11 cellular contexts compared by ENCODE assay signal in genomic region chr6:142156758-142157068, GRCh38. TPM values are rescaled to one million over a fixed set of nuclear protein-coding genes. Genes with fewer than 3 reads are reported as not detected.
DNase-seq lines count a peak whose midpoint lies in the region; ATAC-seq, FAIRE-seq and TF ChIP-seq lines count a peak whose summit lies in the region.
"Not testable (repeated sequence)": the region's sequence is repeated elsewhere in the genome, so short reads cannot be mapped to it uniquely, and the experiment has no call there.
"Had no signal": no experiment of that assay in that cellular context is flagged by ENCODE, and none has a peak within 500 bp of the region (broad histone marks: within the 10 kb centered on the region; RNA-seq: fewer than 3 reads in every experiment).

No MANE protein-coding gene starts in this region.

- not testable (repeated sequence) for H2AK9ac ChIP-seq in IMR-90 (replicated peaks; ENCODE audit: low read depth, low read length, poor library complexity)

- H3K18ac ChIP-seq in IMR-90 (ENCODE audit: low read depth, low read length): not testable (repeated sequence)

- not testable (repeated sequence) for H3K36me3 Mint-ChIP-seq in CD4-positive, alpha-beta T cell (ENCODE audit: low read depth); endodermal cell (ENCODE audit: low read depth); type B pancreatic cell
- peaks cover 0 to 13% (median 0%) of the 10 kb centered on the region in 5 donors for H3K36me3 Mint-ChIP-seq in naive thymus-derived CD4-positive, alpha-beta T cell

- not testable (repeated sequence) for H3K23ac ChIP-seq in IMR-90 (ENCODE audit: low read depth, low read length)

- H3K79me1 ChIP-seq in IMR-90 (ENCODE audit: low read depth in 1 of 2, low read length in 2 of 2): peaks cover 10 to 40% of the 10 kb centered on the region in 2 experiments

- FAIRE-seq in K562 (lab: Jason Lieb, UNC): not testable (repeated sequence)

- WGBS in IMR-90 (ENCODE audit: extremely low coverage in 2 of 2, insufficient read length in 1 of 2), 2 experiments: 100% methylated on average over 1 of the region's 4 CpGs; no CpG with 5 or more reads in 1 of the 2 experiments
- 72% methylated on average over 4 of the region's 4 CpGs for WGBS in K562 (ENCODE audit: insufficient coverage, low coverage, missing lambda C conversion rate)
- WGBS in endodermal cell (ENCODE audit: insufficient coverage in 1 of 2, insufficient read length in 1 of 2), 2 experiments: 88 to 91% methylated on average over 2 to 4 of the region's 4 CpGs

- H3K27me3 Mint-ChIP-seq in CD4-positive, alpha-beta T cell; endodermal cell (ENCODE audit: insufficient read depth); naive thymus-derived CD4-positive, alpha-beta T cell; type B pancreatic cell: not testable (repeated sequence)

- H2BK120ac ChIP-seq in IMR-90 (ENCODE audit: low read depth, low read length): not testable (repeated sequence)

- CTCF ChIA-PET in CD4-positive, alpha-beta T cell (lab: Charles Lee): interaction anchor here (0.9 to 4.0 kb wide), 7 partner anchors 8 to 318 kb away, joined by 3 to 38 read pairs (median 3); partner anchors contain the start of genes NMBR and VTA1
- CTCF ChIA-PET in IMR-90 (lab: Yijun Ruan, JAX): interaction anchor here (1.2 kb wide), 1 partner anchor 15 kb away, joined by 3 read pairs; no protein-coding TSS in a partner anchor
- CTCF ChIA-PET in K562 (lab: Yijun Ruan, JAX; ENCODE audit: low intra/inter-chr PET ratio): interaction anchor here (0.7 kb wide), 1 partner anchor 1342 kb away, joined by 4 read pairs; no protein-coding TSS in a partner anchor
- CTCF ChIA-PET in naive thymus-derived CD4-positive, alpha-beta T cell (lab: Charles Lee): interaction anchor here (0.7 to 1.6 kb wide), 10 partner anchors 11 to 535 kb away, joined by 3 to 7 read pairs (median 4); partner anchors contain the start of gene NMBR

- dilution Hi-C loops in IMR-90 (cut with HindIII; ENCODE audit: low sequenced_read_pairs, unreplicated experiment): not testable (repeated sequence)

- H4K5ac ChIP-seq in IMR-90 (ENCODE audit: low read depth, low read length): not testable (repeated sequence)

- H3K4me1 Mint-ChIP-seq in CD4-positive, alpha-beta T cell (ENCODE audit: low read depth): peaks cover 61% of the 10 kb centered on the region
- not testable (repeated sequence) for H3K4me1 Mint-ChIP-seq in endodermal cell; type B pancreatic cell (ENCODE audit: unreplicated experiment)
- H3K4me1 Mint-ChIP-seq in naive thymus-derived CD4-positive, alpha-beta T cell: peaks cover 23 to 77% (median 58%) of the 10 kb centered on the region in 7 donors

- not testable (repeated sequence) for H2BK20ac ChIP-seq in IMR-90 (ENCODE audit: low read depth, low read length)

- not testable (repeated sequence) for H2AK5ac ChIP-seq in IMR-90 (ENCODE audit: low read depth, low read length)

- not testable (repeated sequence) for BruUV-seq in IMR-90 (replicated peaks; lab: Mats Ljungman, UMichigan); K562 (replicated peaks; lab: Mats Ljungman, UMichigan)

- peak overlapping the region; percentile 19 for H2BK5ac ChIP-seq in IMR-90 (ENCODE audit: low read depth, low read length, poor library complexity, severe bottlenecking)

- DNase-seq in CD4-positive, alpha-beta T cell; IMR-90; RWPE2 (ENCODE audit: low spot score); K562 (ENCODE audit: extremely low read depth in 1 of 4, low spot score in 3 of 4); endodermal cell; naive thymus-derived CD4-positive, alpha-beta T cell; type B pancreatic cell (ENCODE audit: extremely low spot score, unreplicated experiment): not testable (repeated sequence)

- ATAC-seq in CD4-positive, alpha-beta T cell (ENCODE audit: poor library complexity); IMR-90 (ENCODE audit: low read depth); RWPE2 (ENCODE audit: low read depth); K562; naive thymus-derived CD4-positive, alpha-beta T cell: not testable (repeated sequence)

- not testable (repeated sequence) for TF ChIP-seq EP300 in K562 (IDR thresholded peaks at IDR 0.05; ENCODE audit: low read length)

- H3K14ac ChIP-seq in IMR-90 (replicated peaks; ENCODE audit: low read depth, low read length): not testable (repeated sequence)

- not testable (repeated sequence) for H2AFZ ChIP-seq in IMR-90 (replicated peaks; ENCODE audit: low read length, poor library complexity); K562 (ENCODE audit: low read depth, low read length)

- not testable (repeated sequence) for H3K9me3 Mint-ChIP-seq in CD4-positive, alpha-beta T cell; endodermal cell; naive thymus-derived CD4-positive, alpha-beta T cell; type B pancreatic cell

- H3K9me1 ChIP-seq in IMR-90 (ENCODE audit: insufficient read depth, low read length); K562 (ENCODE audit: control insufficient read depth, insufficient read depth, low read length): not testable (repeated sequence)

- not testable (repeated sequence) for H2BK15ac ChIP-seq in IMR-90 (ENCODE audit: low read depth, low read length)

- in situ Hi-C loops in IMR-90 (cut with MboI; ENCODE audit: low sequenced_read_pairs); K562 (cut with MboI): not testable (repeated sequence)

- not testable (repeated sequence) for H3K4ac ChIP-seq in IMR-90 (ENCODE audit: low read depth, low read length)

- H4K91ac ChIP-seq in IMR-90 (ENCODE audit: insufficient read depth, low read depth, low read length): not testable (repeated sequence)

- not testable (repeated sequence) for H3K4me1 ChIP-seq in IMR-90 (ENCODE audit: control insufficient read depth, insufficient read depth, low read length); RWPE2 (ENCODE audit: insufficient read depth, poor library complexity, severe bottlenecking); K562 (replicated peaks in 1 of 2; ENCODE audit: control insufficient read depth in 2 of 2, insufficient read depth in 2 of 2, low read length in 2 of 2); endodermal cell (ENCODE audit: control insufficient read depth, insufficient read depth, low read length); naive thymus-derived CD4-positive, alpha-beta T cell (ENCODE audit: control insufficient read depth in 2 of 2, insufficient read depth in 2 of 2, low read length in 2 of 2)

- POLR2A ChIA-PET in CD4-positive, alpha-beta T cell (lab: Charles Lee): interaction anchor here (0.6 to 1.9 kb wide), 2 partner anchors 10 to 230 kb away, joined by 3 to 12 read pairs; partner anchors contain the start of genes NMBR and VTA1
- POLR2A ChIA-PET in IMR-90 (lab: Charles Lee; ENCODE audit: unreplicated experiment): not testable (repeated sequence)
- POLR2A ChIA-PET in K562 (lab: Yijun Ruan, JAX): interaction anchor here (1.0 to 1.9 kb wide), 3 partner anchors 10 to 48 kb away, joined by 3 to 8 read pairs (median 3); partner anchors contain the start of genes NMBR and VTA1
- POLR2A ChIA-PET in naive thymus-derived CD4-positive, alpha-beta T cell (lab: Charles Lee): interaction anchor here (2.5 kb wide), 1 partner anchor 9 kb away, joined by 14 read pairs; the partner anchor contains the start of genes NMBR and VTA1

- TF ChIP-seq RAD21 in IMR-90 (IDR thresholded peaks at IDR 0.05; ENCODE audit: low read length); K562 (CRISPR knock-in tag; conservative IDR thresholded peaks at IDR 0.05 in 1 of 2, IDR thresholded peaks at IDR 0.05 in 1 of 2): not testable (repeated sequence)

- peak; percentile 10 for TF ChIP-seq CTCF in CD4-positive, alpha-beta T cell (IDR thresholded peaks at IDR 0.05)
- TF ChIP-seq CTCF in IMR-90 (conservative IDR thresholded peaks at IDR 0.05; ENCODE audit: low read depth, low read length); K562 (IDR thresholded peaks at IDR 0.05 in 2 of 3, conservative IDR thresholded peaks at IDR 0.05 in 1 of 3; ENCODE audit: insufficient read depth in 2 of 3, low read depth in 1 of 3, low read length in 3 of 3): not testable (repeated sequence)
- TF ChIP-seq CTCF in RWPE2 (IDR thresholded peaks at IDR 0.05; ENCODE audit: poor library complexity, severe bottlenecking) (peak; percentile 34), endodermal cell (conservative IDR thresholded peaks at IDR 0.05) (peak; percentile 8), type B pancreatic cell (conservative IDR thresholded peaks at IDR 0.05) (peak; percentile 28)

- not testable (repeated sequence) for TF ChIP-seq POLR2A in IMR-90 (IDR thresholded peaks at IDR 0.05; ENCODE audit: low read depth, low read length); K562 (conservative IDR thresholded peaks at IDR 0.05)

- not testable (repeated sequence) for H3K4me2 ChIP-seq in IMR-90 (ENCODE audit: low read depth, low read length); K562 (ENCODE audit: insufficient read depth, low read length)

- not testable (repeated sequence) for H3K9me3 ChIP-seq in CD4-positive, alpha-beta T cell (ENCODE audit: control insufficient read depth, low read length); IMR-90 (ENCODE audit: control insufficient read depth, insufficient read depth, low read length); RWPE2 (ENCODE audit: severe bottlenecking); K562 (replicated peaks; ENCODE audit: control insufficient read depth, insufficient read depth, low read depth, low read length); endodermal cell (ENCODE audit: control insufficient read depth, low read length); naive thymus-derived CD4-positive, alpha-beta T cell (ENCODE audit: control insufficient read depth in 2 of 3, low read length in 3 of 3)

- H3K79me2 ChIP-seq in K562 (ENCODE audit: control insufficient read depth, insufficient read depth, low read length): peaks cover 86% of the 10 kb centered on the region

- H3K9ac ChIP-seq in IMR-90 (ENCODE audit: low read depth, low read length); K562 (ENCODE audit: insufficient read depth in 1 of 2, low read depth in 2 of 2, low read length in 2 of 2); endodermal cell (ENCODE audit: extremely low read depth, low read length, poor library complexity, severe bottlenecking): not testable (repeated sequence)

- not testable (repeated sequence) for H3K27me3 ChIP-seq in CD4-positive, alpha-beta T cell (ENCODE audit: control insufficient read depth, insufficient read depth, low read length); IMR-90 (ENCODE audit: control insufficient read depth, insufficient read depth, low read length); RWPE2 (ENCODE audit: insufficient read depth, poor library complexity, severe bottlenecking); K562 (ENCODE audit: control insufficient read depth in 2 of 2, insufficient read depth in 2 of 2, low read length in 2 of 2); endodermal cell (ENCODE audit: control insufficient read depth, insufficient read depth, low read length, poor library complexity, severe bottlenecking); naive thymus-derived CD4-positive, alpha-beta T cell (ENCODE audit: control insufficient read depth in 2 of 2, insufficient read depth in 2 of 2, low read length in 2 of 2)

- H3K36me3 ChIP-seq in IMR-90 (ENCODE audit: control insufficient read depth, insufficient read depth, low read length); RWPE2 (ENCODE audit: low read depth); K562 (ENCODE audit: control insufficient read depth, insufficient read depth, low read length); endodermal cell (ENCODE audit: control insufficient read depth, insufficient read depth, low read length); naive thymus-derived CD4-positive, alpha-beta T cell (ENCODE audit: control insufficient read depth in 2 of 3, insufficient read depth in 3 of 3, low read length in 3 of 3): not testable (repeated sequence)

- not testable (repeated sequence) for H3K56ac ChIP-seq in IMR-90 (ENCODE audit: extremely low read depth, insufficient read depth, low read length)

- H3K27ac Mint-ChIP-seq in CD4-positive, alpha-beta T cell: peak overlapping the region; percentile 28
- H3K27ac Mint-ChIP-seq in endodermal cell, type B pancreatic cell: not testable (repeated sequence)
- peak overlapping the region in 5 of 9 donors; percentile 40 to 89 (median 62) for H3K27ac Mint-ChIP-seq in naive thymus-derived CD4-positive, alpha-beta T cell

- not testable (repeated sequence) for H3K4me3 Mint-ChIP-seq in CD4-positive, alpha-beta T cell; endodermal cell; type B pancreatic cell
- peak overlapping the region in 2 of 10 donors; percentile 14 to 50 for H3K4me3 Mint-ChIP-seq in naive thymus-derived CD4-positive, alpha-beta T cell

- H4K20me1 ChIP-seq in IMR-90 (ENCODE audit: insufficient read depth, low read length); K562 (replicated peaks; ENCODE audit: control insufficient read depth, insufficient read depth, low read length): not testable (repeated sequence)

- H4K8ac ChIP-seq in IMR-90 (ENCODE audit: low read depth in 2 of 2, low read length in 2 of 2): not testable (repeated sequence)

- intact Hi-C loops in CD4-positive, alpha-beta T cell (cut with DNase I, micrococcal nuclease): loop anchor here (5.0 to 10.0 kb wide), 2 partner anchors 231 to 408 kb away; no protein-coding TSS in a partner anchor
- intact Hi-C loops in IMR-90 (cut with micrococcal nuclease): not testable (repeated sequence)
- intact Hi-C loops in K562 (cut with micrococcal nuclease): loop anchor here (1.0 kb wide), 2 partner anchors 51 to 232 kb away; no protein-coding TSS in a partner anchor
- intact Hi-C loops in naive thymus-derived CD4-positive, alpha-beta T cell (cut with micrococcal nuclease): loop anchor here (1.0 to 5.0 kb wide), 5 partner anchors 9 to 316 kb away; no protein-coding TSS in a partner anchor

- H3K4me3 ChIP-seq in IMR-90 (ENCODE audit: insufficient read depth, low read depth, low read length); RWPE2 (ENCODE audit: severe bottlenecking); K562; endodermal cell (ENCODE audit: low read length); naive thymus-derived CD4-positive, alpha-beta T cell (ENCODE audit: low read length): not testable (repeated sequence)

- H3K27ac ChIP-seq in CD4-positive, alpha-beta T cell (ENCODE audit: low read depth, low read length); IMR-90 (ENCODE audit: insufficient read depth, low read length); RWPE2 (ENCODE audit: poor library complexity, severe bottlenecking); K562 (ENCODE audit: extremely low read depth, low read depth, low read length); endodermal cell (ENCODE audit: low read depth, low read length); naive thymus-derived CD4-positive, alpha-beta T cell (ENCODE audit: low read depth, low read length): not testable (repeated sequence)

RNA-seq across cellular contexts. Expression of gene VTA1, which starts 9.7 kb away (rescaled TPM):
- 10 to 100 TPM; 13.5 to 18.0 TPM for total RNA-seq in CD4-positive, alpha-beta T cell
- total RNA-seq in IMR-90 (2012; rRNA removed): 104 and 120 TPM in 2 replicates
- 60.3 and 60.9 TPM in 2 replicates for polyA plus RNA-seq in IMR-90 (2012; rRNA removed)
- 18.8 and 20.3 TPM in 2 replicates for polyA plus RNA-seq in IMR-90 (2012; cell fraction: cytosol; rRNA removed)
- polyA plus RNA-seq in IMR-90 (2012; cell fraction: nucleus; rRNA removed; ENCODE audit: low replicate concordance): 5.4 and 36.7 TPM in 2 replicates
- total RNA-seq in K562 (2011; cell fraction: chromatin; rRNA removed; ENCODE audit: low replicate concordance): 21.6 and 31.6 TPM in 2 replicates
- 6.0 and 11.2 TPM in 2 replicates for total RNA-seq in K562 (2011; cell fraction: nucleolus; rRNA removed)
- total RNA-seq in K562 (2011; cell fraction: nucleoplasm; rRNA removed): 17.5 and 23.1 TPM in 2 replicates
- total RNA-seq in K562 (2014; rRNA removed): 47.8 and 56.8 TPM in 2 replicates
- total RNA-seq in K562 (2014; rRNA removed; fragmentation: Illumina TruSeq; extraction: Trizol): 84.6 and 92.9 TPM in 2 replicates
- 77.1 and 83.9 TPM in 2 replicates for total RNA-seq in K562 (2015; rRNA removed; fragmentation: Illumina TruSeq; extraction: Trizol)
- total RNA-seq in K562 (2021): 59.8 and 66.2 TPM in 2 replicates
- 109 and 137 TPM in 2 replicates for polyA plus RNA-seq in K562 (2011; rRNA removed)
- polyA plus RNA-seq in K562 (2011; cell fraction: cytosol; rRNA removed): 72.1 and 78.2 TPM in 2 replicates
- polyA plus RNA-seq in K562 (2011; cell fraction: nucleus; rRNA removed): 23.4 and 34.0 TPM in 2 replicates
- 56.4 and 60.0 TPM in 2 replicates for polyA plus RNA-seq in K562 (2012)
- 91.7 and 120 TPM in 2 replicates for polyA plus RNA-seq in K562 (2014; fragmentation: Illumina TruSeq; extraction: Trizol)
- polyA plus RNA-seq in K562 (2014; fragmentation: Nextera tagmentation; extraction: Ambion mirVana): 100 to 1,000 TPM; 163 to 182 TPM
- 65.5 and 67.4 TPM in 2 replicates for polyA plus RNA-seq in K562 (2014; rRNA removed)
- polyA minus RNA-seq in K562 (2011; rRNA and poly(A)+ RNA removed): 133 and 157 TPM in 2 replicates
- 37.9 and 56.0 TPM in 2 replicates for polyA minus RNA-seq in K562 (2011; cell fraction: cytosol; rRNA and poly(A)+ RNA removed)
- 14.8 and 26.5 TPM in 2 replicates for polyA minus RNA-seq in K562 (2011; cell fraction: nucleus; rRNA and poly(A)+ RNA removed)
- 10 to 100 TPM; 64.4 to 68.8 TPM for total RNA-seq in endodermal cell
- 72.9 TPM for polyA plus RNA-seq in endodermal cell (2013, experiment 1 of 2)
- polyA plus RNA-seq in endodermal cell (2013, experiment 2 of 2): 74.3 TPM
- 10 to 100 TPM; 13.6 to 41.3 (median 32.6) TPM for total RNA-seq in naive thymus-derived CD4-positive, alpha-beta T cell
- polyA plus RNA-seq in naive thymus-derived CD4-positive, alpha-beta T cell: 10 to 100 TPM; 63.4 to 97.2 TPM
- total RNA-seq in type B pancreatic cell (ENCODE audit: low replicate concordance): 49.9 and 53.7 TPM in 2 replicates

RNA-seq across cellular contexts. Expression of gene NMBR, which starts 9.8 kb away (rescaled TPM):
- not detected for total RNA-seq in CD4-positive, alpha-beta T cell
- total RNA-seq in IMR-90 (2012; rRNA removed) (not detected in 2 replicates), K562 (2014; rRNA removed) (not detected in 2 replicates), K562 (2014; rRNA removed; fragmentation: Illumina TruSeq; extraction: Trizol) (not detected in 2 replicates), K562 (2015; rRNA removed; fragmentation: Illumina TruSeq; extraction: Trizol) (not detected in 2 replicates), K562 (2021) (not detected in 2 replicates), endodermal cell (under 1 TPM in 1 of 2 donors, not detected in 1; 0.33 TPM), type B pancreatic cell (ENCODE audit: low replicate concordance) (0.22 TPM in 1 of 2 replicates, not detected in the other)
- polyA plus RNA-seq in IMR-90 (2012; rRNA removed) (not detected in 2 replicates), K562 (2011; rRNA removed) (not detected in 2 replicates), K562 (2014; fragmentation: Illumina TruSeq; extraction: Trizol) (not detected in 2 replicates), K562 (2014; fragmentation: Nextera tagmentation; extraction: Ambion mirVana) (not detected), K562 (2014; rRNA removed) (not detected in 2 replicates)
- not detected in 2 replicates for polyA plus RNA-seq in IMR-90 (2012; cell fraction: cytosol; rRNA removed)
- polyA plus RNA-seq in IMR-90 (2012; cell fraction: nucleus; rRNA removed; ENCODE audit: low replicate concordance): not detected in 2 replicates
- not detected in 2 replicates for total RNA-seq in K562 (2011; cell fraction: chromatin; rRNA removed; ENCODE audit: low replicate concordance)
- not detected in 2 replicates for total RNA-seq in K562 (2011; cell fraction: nucleolus; rRNA removed)
- total RNA-seq in K562 (2011; cell fraction: nucleoplasm; rRNA removed): not detected in 2 replicates
- polyA plus RNA-seq in K562 (2011; cell fraction: cytosol; rRNA removed): not detected in 2 replicates
- polyA plus RNA-seq in K562 (2011; cell fraction: nucleus; rRNA removed): not detected in 2 replicates
- not detected in 2 replicates for polyA plus RNA-seq in K562 (2012)
- not detected in 2 replicates for polyA minus RNA-seq in K562 (2011; rRNA and poly(A)+ RNA removed)
- not detected in 2 replicates for polyA minus RNA-seq in K562 (2011; cell fraction: cytosol; rRNA and poly(A)+ RNA removed)
- not detected in 2 replicates for polyA minus RNA-seq in K562 (2011; cell fraction: nucleus; rRNA and poly(A)+ RNA removed)
- polyA plus RNA-seq in endodermal cell (2013, experiment 1 of 2): 0.18 TPM
- not detected for polyA plus RNA-seq in endodermal cell (2013, experiment 2 of 2)
- not detected for total RNA-seq in naive thymus-derived CD4-positive, alpha-beta T cell
- not detected for polyA plus RNA-seq in naive thymus-derived CD4-positive, alpha-beta T cell
- total RNA-seq: CD8-positive, alpha-beta memory T cell; GM12878; GM23248; Peyer's patch had no signal
- polyA plus RNA-seq: CD8-positive, alpha-beta memory T cell; GM12878; GM23248 had no signal

RNA-seq across cellular contexts. Expression of gene GJE1, which starts 24.0 kb away (rescaled TPM):
- not detected for total RNA-seq in CD4-positive, alpha-beta T cell
- not detected in 2 replicates for total RNA-seq in IMR-90 (2012; rRNA removed)
- not detected in 2 replicates for polyA plus RNA-seq in IMR-90 (2012; rRNA removed)
- not detected in 2 replicates for polyA plus RNA-seq in IMR-90 (2012; cell fraction: cytosol; rRNA removed)
- polyA plus RNA-seq in IMR-90 (2012; cell fraction: nucleus; rRNA removed; ENCODE audit: low replicate concordance): not detected in 2 replicates
- total RNA-seq in K562 (2011; cell fraction: chromatin; rRNA removed; ENCODE audit: low replicate concordance): not detected in 2 replicates
- total RNA-seq in K562 (2011; cell fraction: nucleolus; rRNA removed): not detected in 2 replicates
- total RNA-seq in K562 (2011; cell fraction: nucleoplasm; rRNA removed): not detected in 2 replicates
- total RNA-seq in K562 (2014; rRNA removed): not detected in 2 replicates
- total RNA-seq in K562 (2014; rRNA removed; fragmentation: Illumina TruSeq; extraction: Trizol): not detected in 2 replicates
- total RNA-seq in K562 (2015; rRNA removed; fragmentation: Illumina TruSeq; extraction: Trizol): not detected in 2 replicates
- total RNA-seq in K562 (2021): not detected in 2 replicates
- not detected in 2 replicates for polyA plus RNA-seq in K562 (2011; rRNA removed)
- polyA plus RNA-seq in K562 (2011; cell fraction: cytosol; rRNA removed): not detected in 2 replicates
- polyA plus RNA-seq in K562 (2011; cell fraction: nucleus; rRNA removed): not detected in 2 replicates
- not detected in 2 replicates for polyA plus RNA-seq in K562 (2012)
- polyA plus RNA-seq in K562 (2014; fragmentation: Illumina TruSeq; extraction: Trizol): not detected in 2 replicates
- not detected for polyA plus RNA-seq in K562 (2014; fragmentation: Nextera tagmentation; extraction: Ambion mirVana)
- not detected in 2 replicates for polyA plus RNA-seq in K562 (2014; rRNA removed)
- not detected in 2 replicates for polyA minus RNA-seq in K562 (2011; rRNA and poly(A)+ RNA removed)
- polyA minus RNA-seq in K562 (2011; cell fraction: cytosol; rRNA and poly(A)+ RNA removed): not detected in 2 replicates
- not detected in 2 replicates for polyA minus RNA-seq in K562 (2011; cell fraction: nucleus; rRNA and poly(A)+ RNA removed)
- not detected for total RNA-seq in endodermal cell
- polyA plus RNA-seq in endodermal cell (2013, experiment 1 of 2): not detected
- polyA plus RNA-seq in endodermal cell (2013, experiment 2 of 2): not detected
- not detected for total RNA-seq in naive thymus-derived CD4-positive, alpha-beta T cell
- not detected for polyA plus RNA-seq in naive thymus-derived CD4-positive, alpha-beta T cell
- not detected in 2 replicates for total RNA-seq in type B pancreatic cell (ENCODE audit: low replicate concordance)
- total RNA-seq: CD8-positive, alpha-beta memory T cell; GM12878; GM23248; Peyer's patch had no signal
- polyA plus RNA-seq: CD8-positive, alpha-beta memory T cell; GM12878; GM23248 had no signal
